ENCODE assay signal across 1 cellular context in the genomic region with DNA sequence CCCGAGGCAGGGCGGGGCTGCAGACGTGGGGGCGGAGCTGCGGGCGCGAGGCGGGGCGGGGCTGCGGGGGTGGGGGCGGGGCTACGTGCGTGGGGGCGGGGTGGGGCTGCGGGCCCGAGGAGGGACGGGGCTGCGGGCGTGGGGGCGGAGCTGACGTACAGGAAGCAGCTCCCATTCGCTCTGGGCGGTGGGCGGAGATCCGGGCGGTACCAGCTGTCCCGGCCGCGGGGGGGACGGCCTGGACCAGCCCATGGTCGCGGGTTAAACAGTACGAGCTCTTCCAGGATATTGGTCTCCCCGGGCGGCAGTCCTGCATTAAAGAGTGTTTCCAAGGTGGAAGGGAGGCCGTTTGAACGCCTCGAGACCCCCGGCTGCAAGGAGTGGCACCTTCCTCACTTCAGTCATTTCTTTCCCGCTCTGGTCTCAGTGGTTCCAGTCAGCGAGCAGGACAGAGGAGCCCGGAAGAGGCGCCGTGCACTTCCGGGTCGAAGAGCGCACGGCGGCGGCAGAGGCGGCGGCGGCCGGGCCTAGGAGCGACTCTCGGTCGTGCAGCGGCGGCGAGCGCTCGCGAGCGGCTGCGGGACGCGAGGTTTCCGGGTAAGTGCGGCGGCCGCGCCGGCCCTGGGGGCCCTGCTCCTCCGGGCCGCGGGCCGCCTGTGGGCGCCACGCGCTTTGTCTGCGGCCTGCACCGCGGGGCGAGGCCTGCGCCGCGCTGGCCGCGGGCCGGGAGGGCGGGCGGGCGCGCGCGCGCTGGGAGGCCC.
TF ChIP-seq lines count a peak whose summit lies in the region.

A gene with protein sequence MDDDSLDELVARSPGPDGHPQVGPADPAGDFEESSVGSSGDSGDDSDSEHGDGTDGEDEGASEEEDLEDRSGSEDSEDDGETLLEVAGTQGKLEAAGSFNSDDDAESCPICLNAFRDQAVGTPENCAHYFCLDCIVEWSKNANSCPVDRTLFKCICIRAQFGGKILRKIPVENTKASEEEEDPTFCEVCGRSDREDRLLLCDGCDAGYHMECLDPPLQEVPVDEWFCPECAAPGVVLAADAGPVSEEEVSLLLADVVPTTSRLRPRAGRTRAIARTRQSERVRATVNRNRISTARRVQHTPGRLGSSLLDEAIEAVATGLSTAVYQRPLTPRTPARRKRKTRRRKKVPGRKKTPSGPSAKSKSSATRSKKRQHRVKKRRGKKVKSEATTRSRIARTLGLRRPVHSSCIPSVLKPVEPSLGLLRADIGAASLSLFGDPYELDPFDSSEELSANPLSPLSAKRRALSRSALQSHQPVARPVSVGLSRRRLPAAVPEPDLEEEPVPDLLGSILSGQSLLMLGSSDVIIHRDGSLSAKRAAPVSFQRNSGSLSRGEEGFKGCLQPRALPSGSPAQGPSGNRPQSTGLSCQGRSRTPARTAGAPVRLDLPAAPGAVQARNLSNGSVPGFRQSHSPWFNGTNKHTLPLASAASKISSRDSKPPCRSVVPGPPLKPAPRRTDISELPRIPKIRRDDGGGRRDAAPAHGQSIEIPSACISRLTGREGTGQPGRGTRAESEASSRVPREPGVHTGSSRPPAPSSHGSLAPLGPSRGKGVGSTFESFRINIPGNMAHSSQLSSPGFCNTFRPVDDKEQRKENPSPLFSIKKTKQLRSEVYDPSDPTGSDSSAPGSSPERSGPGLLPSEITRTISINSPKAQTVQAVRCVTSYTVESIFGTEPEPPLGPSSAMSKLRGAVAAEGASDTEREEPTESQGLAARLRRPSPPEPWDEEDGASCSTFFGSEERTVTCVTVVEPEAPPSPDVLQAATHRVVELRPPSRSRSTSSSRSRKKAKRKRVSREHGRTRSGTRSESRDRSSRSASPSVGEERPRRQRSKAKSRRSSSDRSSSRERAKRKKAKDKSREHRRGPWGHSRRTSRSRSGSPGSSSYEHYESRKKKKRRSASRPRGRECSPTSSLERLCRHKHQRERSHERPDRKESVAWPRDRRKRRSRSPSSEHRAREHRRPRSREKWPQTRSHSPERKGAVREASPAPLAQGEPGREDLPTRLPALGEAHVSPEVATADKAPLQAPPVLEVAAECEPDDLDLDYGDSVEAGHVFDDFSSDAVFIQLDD (N-terminal part only) (plus strand): TSS at position 475 of the 761 bp plus-strand sequence. CDS start 5,043 bp downstream, outside the sequence.

TF ChIP-seq in K562, 482 proteins besides CTCF, POLR2A, EP300 and RAD21 (continues in another document):
- TF ChIP-seq, protein P1, sequence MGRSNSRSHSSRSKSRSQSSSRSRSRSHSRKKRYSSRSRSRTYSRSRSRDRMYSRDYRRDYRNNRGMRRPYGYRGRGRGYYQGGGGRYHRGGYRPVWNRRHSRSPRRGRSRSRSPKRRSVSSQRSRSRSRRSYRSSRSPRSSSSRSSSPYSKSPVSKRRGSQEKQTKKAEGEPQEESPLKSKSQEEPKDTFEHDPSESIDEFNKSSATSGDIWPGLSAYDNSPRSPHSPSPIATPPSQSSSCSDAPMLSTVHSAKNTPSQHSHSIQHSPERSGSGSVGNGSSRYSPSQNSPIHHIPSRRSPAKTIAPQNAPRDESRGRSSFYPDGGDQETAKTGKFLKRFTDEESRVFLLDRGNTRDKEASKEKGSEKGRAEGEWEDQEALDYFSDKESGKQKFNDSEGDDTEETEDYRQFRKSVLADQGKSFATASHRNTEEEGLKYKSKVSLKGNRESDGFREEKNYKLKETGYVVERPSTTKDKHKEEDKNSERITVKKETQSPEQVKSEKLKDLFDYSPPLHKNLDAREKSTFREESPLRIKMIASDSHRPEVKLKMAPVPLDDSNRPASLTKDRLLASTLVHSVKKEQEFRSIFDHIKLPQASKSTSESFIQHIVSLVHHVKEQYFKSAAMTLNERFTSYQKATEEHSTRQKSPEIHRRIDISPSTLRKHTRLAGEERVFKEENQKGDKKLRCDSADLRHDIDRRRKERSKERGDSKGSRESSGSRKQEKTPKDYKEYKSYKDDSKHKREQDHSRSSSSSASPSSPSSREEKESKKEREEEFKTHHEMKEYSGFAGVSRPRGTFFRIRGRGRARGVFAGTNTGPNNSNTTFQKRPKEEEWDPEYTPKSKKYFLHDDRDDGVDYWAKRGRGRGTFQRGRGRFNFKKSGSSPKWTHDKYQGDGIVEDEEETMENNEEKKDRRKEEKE (IDR thresholded peaks at IDR 0.05; ENCODE audit: borderline replicate concordance in 1 of 2, control insufficient read depth in 1 of 2, low read depth in 2 of 2, low read length in 1 of 2) = peak; percentile 27 to 96; a peak in 2 of 4 replicates
- TF ChIP-seq ZBTB17 (CRISPR knock-in tag; IDR thresholded peaks at IDR 0.05) = 0 out of 2 replicates have a peak, but pooled peaks have one; percentile 22
- TF ChIP-seq TAF1 (IDR thresholded peaks at IDR 0.05; ENCODE audit: control insufficient read depth, extremely low read depth, insufficient read depth, low read length, severe bottlenecking) = peak; percentile 97
- peak; percentile 7; the same call in 1 of the 2 replicates for TF ChIP-seq PRMT5 (CRISPR knock-in tag; IDR thresholded peaks at IDR 0.05)
- TF ChIP-seq, protein P2, sequence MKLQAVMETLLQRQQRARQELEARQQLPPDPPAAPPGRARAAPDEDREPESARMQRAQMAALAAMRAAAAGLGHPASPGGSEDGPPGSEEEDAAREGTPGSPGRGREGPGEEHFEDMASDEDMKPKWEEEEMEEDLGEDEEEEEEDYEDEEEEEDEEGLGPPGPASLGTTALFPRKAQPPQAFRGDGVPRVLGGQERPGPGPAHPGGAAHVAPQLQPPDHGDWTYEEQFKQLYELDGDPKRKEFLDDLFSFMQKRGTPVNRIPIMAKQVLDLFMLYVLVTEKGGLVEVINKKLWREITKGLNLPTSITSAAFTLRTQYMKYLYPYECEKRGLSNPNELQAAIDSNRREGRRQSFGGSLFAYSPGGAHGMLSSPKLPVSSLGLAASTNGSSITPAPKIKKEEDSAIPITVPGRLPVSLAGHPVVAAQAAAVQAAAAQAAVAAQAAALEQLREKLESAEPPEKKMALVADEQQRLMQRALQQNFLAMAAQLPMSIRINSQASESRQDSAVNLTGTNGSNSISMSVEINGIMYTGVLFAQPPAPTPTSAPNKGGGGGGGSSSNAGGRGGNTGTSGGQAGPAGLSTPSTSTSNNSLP (IDR thresholded peaks at IDR 0.05; ENCODE audit: borderline replicate concordance, low read depth, low read length) = no peak
- no peak for TF ChIP-seq KAT2B (IDR thresholded peaks at IDR 0.05; ENCODE audit: low read depth, low read length)
- TF ChIP-seq NR4A1 (CRISPR knock-in tag; IDR thresholded peaks at IDR 0.05) = no peak
- 0 out of 2 replicates have a peak, but pooled peaks have one; percentile 48 for TF ChIP-seq NR4A1 (tag; IDR thresholded peaks at IDR 0.05)
- TF ChIP-seq, protein P3, sequence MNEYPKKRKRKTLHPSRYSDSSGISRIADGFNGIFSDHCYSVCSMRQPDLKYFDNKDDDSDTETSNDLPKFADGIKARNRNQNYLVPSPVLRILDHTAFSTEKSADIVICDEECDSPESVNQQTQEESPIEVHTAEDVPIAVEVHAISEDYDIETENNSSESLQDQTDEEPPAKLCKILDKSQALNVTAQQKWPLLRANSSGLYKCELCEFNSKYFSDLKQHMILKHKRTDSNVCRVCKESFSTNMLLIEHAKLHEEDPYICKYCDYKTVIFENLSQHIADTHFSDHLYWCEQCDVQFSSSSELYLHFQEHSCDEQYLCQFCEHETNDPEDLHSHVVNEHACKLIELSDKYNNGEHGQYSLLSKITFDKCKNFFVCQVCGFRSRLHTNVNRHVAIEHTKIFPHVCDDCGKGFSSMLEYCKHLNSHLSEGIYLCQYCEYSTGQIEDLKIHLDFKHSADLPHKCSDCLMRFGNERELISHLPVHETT (CRISPR knock-in tag; conservative IDR thresholded peaks at IDR 0.05 in 1 of 2, IDR thresholded peaks at IDR 0.05 in 1 of 2) = peak in 1 of 2 experiments; percentile 93; a peak in 2 of 4 replicates
- TF ChIP-seq ARID1B (IDR thresholded peaks at IDR 0.05) = peak; percentile 35; the same call in 1 of the 2 replicates
- TF ChIP-seq, protein P4, sequence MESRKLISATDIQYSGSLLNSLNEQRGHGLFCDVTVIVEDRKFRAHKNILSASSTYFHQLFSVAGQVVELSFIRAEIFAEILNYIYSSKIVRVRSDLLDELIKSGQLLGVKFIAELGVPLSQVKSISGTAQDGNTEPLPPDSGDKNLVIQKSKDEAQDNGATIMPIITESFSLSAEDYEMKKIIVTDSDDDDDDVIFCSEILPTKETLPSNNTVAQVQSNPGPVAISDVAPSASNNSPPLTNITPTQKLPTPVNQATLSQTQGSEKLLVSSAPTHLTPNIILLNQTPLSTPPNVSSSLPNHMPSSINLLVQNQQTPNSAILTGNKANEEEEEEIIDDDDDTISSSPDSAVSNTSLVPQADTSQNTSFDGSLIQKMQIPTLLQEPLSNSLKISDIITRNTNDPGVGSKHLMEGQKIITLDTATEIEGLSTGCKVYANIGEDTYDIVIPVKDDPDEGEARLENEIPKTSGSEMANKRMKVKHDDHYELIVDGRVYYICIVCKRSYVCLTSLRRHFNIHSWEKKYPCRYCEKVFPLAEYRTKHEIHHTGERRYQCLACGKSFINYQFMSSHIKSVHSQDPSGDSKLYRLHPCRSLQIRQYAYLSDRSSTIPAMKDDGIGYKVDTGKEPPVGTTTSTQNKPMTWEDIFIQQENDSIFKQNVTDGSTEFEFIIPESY (CRISPR knock-in tag; IDR thresholded peaks at IDR 0.05) = peak; percentile 32; the same call in 1 of the 2 replicates
- peak; percentile 100 for TF ChIP-seq ATF7 (IDR thresholded peaks at IDR 0.05)
- TF ChIP-seq PTBP1 (IDR thresholded peaks at IDR 0.05; ENCODE audit: low read depth, low read length) = no peak
- TF ChIP-seq, protein P5, sequence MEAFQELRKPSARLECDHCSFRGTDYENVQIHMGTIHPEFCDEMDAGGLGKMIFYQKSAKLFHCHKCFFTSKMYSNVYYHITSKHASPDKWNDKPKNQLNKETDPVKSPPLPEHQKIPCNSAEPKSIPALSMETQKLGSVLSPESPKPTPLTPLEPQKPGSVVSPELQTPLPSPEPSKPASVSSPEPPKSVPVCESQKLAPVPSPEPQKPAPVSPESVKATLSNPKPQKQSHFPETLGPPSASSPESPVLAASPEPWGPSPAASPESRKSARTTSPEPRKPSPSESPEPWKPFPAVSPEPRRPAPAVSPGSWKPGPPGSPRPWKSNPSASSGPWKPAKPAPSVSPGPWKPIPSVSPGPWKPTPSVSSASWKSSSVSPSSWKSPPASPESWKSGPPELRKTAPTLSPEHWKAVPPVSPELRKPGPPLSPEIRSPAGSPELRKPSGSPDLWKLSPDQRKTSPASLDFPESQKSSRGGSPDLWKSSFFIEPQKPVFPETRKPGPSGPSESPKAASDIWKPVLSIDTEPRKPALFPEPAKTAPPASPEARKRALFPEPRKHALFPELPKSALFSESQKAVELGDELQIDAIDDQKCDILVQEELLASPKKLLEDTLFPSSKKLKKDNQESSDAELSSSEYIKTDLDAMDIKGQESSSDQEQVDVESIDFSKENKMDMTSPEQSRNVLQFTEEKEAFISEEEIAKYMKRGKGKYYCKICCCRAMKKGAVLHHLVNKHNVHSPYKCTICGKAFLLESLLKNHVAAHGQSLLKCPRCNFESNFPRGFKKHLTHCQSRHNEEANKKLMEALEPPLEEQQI (IDR thresholded peaks at IDR 0.05) = no peak
- TF ChIP-seq, protein P6, sequence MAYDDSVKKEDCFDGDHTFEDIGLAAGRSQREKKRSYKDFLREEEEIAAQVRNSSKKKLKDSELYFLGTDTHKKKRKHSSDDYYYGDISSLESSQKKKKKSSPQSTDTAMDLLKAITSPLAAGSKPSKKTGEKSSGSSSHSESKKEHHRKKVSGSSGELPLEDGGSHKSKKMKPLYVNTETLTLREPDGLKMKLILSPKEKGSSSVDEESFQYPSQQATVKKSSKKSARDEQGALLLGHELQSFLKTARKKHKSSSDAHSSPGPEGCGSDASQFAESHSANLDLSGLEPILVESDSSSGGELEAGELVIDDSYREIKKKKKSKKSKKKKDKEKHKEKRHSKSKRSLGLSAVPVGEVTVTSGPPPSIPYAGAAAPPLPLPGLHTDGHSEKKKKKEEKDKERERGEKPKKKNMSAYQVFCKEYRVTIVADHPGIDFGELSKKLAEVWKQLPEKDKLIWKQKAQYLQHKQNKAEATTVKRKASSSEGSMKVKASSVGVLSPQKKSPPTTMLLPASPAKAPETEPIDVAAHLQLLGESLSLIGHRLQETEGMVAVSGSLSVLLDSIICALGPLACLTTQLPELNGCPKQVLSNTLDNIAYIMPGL (CRISPR knock-in tag; IDR thresholded peaks at IDR 0.05) = no peak
- TF ChIP-seq SIN3B (IDR thresholded peaks at IDR 0.05; ENCODE audit: low read depth) = peak; percentile 91
- TF ChIP-seq, protein P7, sequence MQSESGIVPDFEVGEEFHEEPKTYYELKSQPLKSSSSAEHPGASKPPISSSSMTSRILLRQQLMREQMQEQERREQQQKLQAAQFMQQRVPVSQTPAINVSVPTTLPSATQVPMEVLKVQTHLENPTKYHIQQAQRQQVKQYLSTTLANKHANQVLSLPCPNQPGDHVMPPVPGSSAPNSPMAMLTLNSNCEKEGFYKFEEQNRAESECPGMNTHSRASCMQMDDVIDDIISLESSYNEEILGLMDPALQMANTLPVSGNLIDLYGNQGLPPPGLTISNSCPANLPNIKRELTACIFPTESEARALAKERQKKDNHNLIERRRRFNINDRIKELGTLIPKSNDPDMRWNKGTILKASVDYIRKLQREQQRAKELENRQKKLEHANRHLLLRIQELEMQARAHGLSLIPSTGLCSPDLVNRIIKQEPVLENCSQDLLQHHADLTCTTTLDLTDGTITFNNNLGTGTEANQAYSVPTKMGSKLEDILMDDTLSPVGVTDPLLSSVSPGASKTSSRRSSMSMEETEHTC (IDR thresholded peaks at IDR 0.05) = no peak
- TF ChIP-seq ZNF24 (IDR thresholded peaks at IDR 0.05) = 0 out of 2 replicates have a peak, but pooled peaks have one; percentile 60
- no peak for TF ChIP-seq NELFE (IDR thresholded peaks at IDR 0.05; ENCODE audit: insufficient read depth, insufficient read length)
- TF ChIP-seq E2F3 (CRISPR knock-in tag; IDR thresholded peaks at IDR 0.05) = peak; percentile 93
- 0 out of 2 replicates have a peak, but pooled peaks have one; percentile 31 for TF ChIP-seq FOSL1 (tag; conservative IDR thresholded peaks at IDR 0.05)
- 0 out of 2 replicates have a peak, but pooled peaks have one; percentile 22 for TF ChIP-seq ZNF263 (CRISPR knock-in tag; IDR thresholded peaks at IDR 0.05; ENCODE audit: borderline replicate concordance)
- 0 out of 4 replicates have a peak, but pooled peaks of 1 of the 2 experiments have one; percentile 18 for TF ChIP-seq NRF1 (conservative IDR thresholded peaks at IDR 0.05 in 1 of 2, IDR thresholded peaks at IDR 0.05 in 1 of 2)
- peak; percentile 94 for TF ChIP-seq TOE1 (IDR thresholded peaks at IDR 0.05; ENCODE audit: borderline replicate concordance)
- TF ChIP-seq TOE1 (CRISPR knock-in tag; IDR thresholded peaks at IDR 0.05; ENCODE audit: borderline replicate concordance, low read depth) = no peak
- peak; percentile 80 for TF ChIP-seq GATAD2B (IDR thresholded peaks at IDR 0.05; ENCODE audit: borderline replicate concordance)
- TF ChIP-seq, protein P8, sequence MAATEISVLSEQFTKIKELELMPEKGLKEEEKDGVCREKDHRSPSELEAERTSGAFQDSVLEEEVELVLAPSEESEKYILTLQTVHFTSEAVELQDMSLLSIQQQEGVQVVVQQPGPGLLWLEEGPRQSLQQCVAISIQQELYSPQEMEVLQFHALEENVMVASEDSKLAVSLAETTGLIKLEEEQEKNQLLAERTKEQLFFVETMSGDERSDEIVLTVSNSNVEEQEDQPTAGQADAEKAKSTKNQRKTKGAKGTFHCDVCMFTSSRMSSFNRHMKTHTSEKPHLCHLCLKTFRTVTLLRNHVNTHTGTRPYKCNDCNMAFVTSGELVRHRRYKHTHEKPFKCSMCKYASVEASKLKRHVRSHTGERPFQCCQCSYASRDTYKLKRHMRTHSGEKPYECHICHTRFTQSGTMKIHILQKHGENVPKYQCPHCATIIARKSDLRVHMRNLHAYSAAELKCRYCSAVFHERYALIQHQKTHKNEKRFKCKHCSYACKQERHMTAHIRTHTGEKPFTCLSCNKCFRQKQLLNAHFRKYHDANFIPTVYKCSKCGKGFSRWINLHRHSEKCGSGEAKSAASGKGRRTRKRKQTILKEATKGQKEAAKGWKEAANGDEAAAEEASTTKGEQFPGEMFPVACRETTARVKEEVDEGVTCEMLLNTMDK (IDR thresholded peaks at IDR 0.05; ENCODE audit: borderline replicate concordance, insufficient read depth, low read depth, low read length, poor library complexity, severe bottlenecking) = peak; percentile 16
- TF ChIP-seq STAT5B (CRISPR knock-in tag; IDR thresholded peaks at IDR 0.05) = no peak
- no peak for TF ChIP-seq ZNF133 (CRISPR knock-in tag; IDR thresholded peaks at IDR 0.05)
- TF ChIP-seq MCM7 (IDR thresholded peaks at IDR 0.05) = no peak
